Comparison of ENCODE assay signal across 7 cellular contexts in the genomic region with DNA sequence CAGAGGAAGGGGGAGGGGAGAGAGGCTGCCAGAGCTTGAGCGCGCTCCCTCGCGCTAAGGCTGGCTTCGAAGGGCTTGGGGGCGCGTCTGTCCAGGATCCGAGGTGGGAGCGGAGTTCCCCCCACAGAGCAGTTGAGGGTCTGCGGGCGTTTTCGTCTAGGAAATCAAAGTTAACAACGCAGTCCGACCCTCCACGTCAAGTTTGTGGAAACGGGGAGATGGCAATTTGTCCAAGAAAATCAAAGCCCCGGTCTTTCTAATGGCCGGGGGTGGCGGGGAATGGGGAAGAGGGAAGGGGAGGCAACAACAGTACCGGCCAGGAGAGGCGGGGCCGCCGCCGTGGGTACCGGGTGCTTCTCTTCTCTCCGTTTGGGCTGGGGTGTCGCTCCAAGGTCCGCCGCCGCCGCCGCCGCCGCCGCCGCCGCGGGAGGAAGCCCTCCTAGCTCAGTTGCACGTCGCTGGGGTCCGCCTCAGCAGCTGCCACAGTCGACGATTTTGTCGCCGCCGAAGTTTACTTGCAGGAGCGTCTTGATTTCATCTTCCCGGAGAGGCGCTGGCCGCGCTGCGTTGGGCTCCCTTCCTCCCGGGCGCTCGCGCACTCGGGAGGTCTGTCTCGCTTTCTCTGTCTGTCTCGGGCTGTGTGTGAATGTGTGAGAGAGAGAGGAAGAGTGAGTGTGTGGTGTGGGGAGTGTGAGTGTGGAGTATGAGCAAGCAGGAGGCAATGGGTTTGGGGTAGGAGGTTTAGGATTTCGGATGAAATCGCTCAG. TPM values are rescaled to one million over a fixed set of nuclear protein-coding genes. Genes with fewer than 3 reads are reported as not detected.
DNase-seq lines count a peak whose midpoint lies in the region; ATAC-seq and TF ChIP-seq lines count a peak whose summit lies in the region.

No MANE protein-coding gene starts in this region.

- H3K79me2 ChIP-seq in H9 (ENCODE audit: insufficient read depth, low read length), result no peaks in the 10 kb centered on the region

- H3K27ac Mint-ChIP-seq in H9 (no peak overlapping the region), WTC11 (no peak overlapping the region)

- peaks cover 61% of the 10 kb centered on the region for H3K27me3 ChIP-seq in H9 (ENCODE audit: insufficient read depth, low read length)

- no peak overlapping the region for H2BK120ac ChIP-seq in H9 (ENCODE audit: low read depth, low read length, poor library complexity, severe bottlenecking)

- H3K27me3 Mint-ChIP-seq in H9 (ENCODE audit: low read depth) (peaks cover 96% of the 10 kb centered on the region), WTC11 (ENCODE audit: low read depth) (peaks cover 97% of the 10 kb centered on the region)

- no peak overlapping the region for H2BK5ac ChIP-seq in H9 (ENCODE audit: insufficient read length, low read length)

- no peak for TF ChIP-seq CTCF in H9 (conservative IDR thresholded peaks at IDR 0.05)
- no peak for TF ChIP-seq CTCF in WTC11 (IDR thresholded peaks at IDR 0.05)

- no peaks in the 10 kb centered on the region for H4K20me1 ChIP-seq in H9 (ENCODE audit: control insufficient read depth, insufficient read depth, insufficient read length)

- H3K9ac ChIP-seq in H9 (ENCODE audit: extremely low read depth, insufficient read length, low read length), result no peak overlapping the region

- H4K5ac ChIP-seq in H9 (ENCODE audit: insufficient read length, low read depth, low read length), result no peak overlapping the region

- H2AK5ac ChIP-seq in H9 (ENCODE audit: insufficient read length, low read length), result no peak overlapping the region

- no peak overlapping the region for H2AFZ ChIP-seq in H9 (ENCODE audit: low read length)

- POLR2A ChIA-PET in WTC11 (lab: Charles Lee), result no interaction called here

- no peak overlapping the region for H2BK20ac ChIP-seq in H9 (ENCODE audit: low read depth, low read length, poor library complexity, severe bottlenecking)

- peak overlapping the region; percentile 67 to 92 for H3K4me3 Mint-ChIP-seq in H9
- peak overlapping the region; percentile 92 for H3K4me3 Mint-ChIP-seq in WTC11

- H3K9me3 Mint-ChIP-seq in H9, result peaks cover 14 to 18% of the 10 kb centered on the region in 2 experiments
- no peaks in the 10 kb centered on the region for H3K9me3 Mint-ChIP-seq in WTC11

- H3K79me1 ChIP-seq in H9 (ENCODE audit: insufficient read depth, low read depth, low read length, poor library complexity, severe bottlenecking), result no peaks in the 10 kb centered on the region

- H3K23ac ChIP-seq in H9 (ENCODE audit: insufficient read length, low read depth, low read length), result no peak overlapping the region

- no peaks in the 10 kb centered on the region for H3K4me1 ChIP-seq in H9 (ENCODE audit: insufficient read depth, low read length)

- H4K8ac ChIP-seq in H9 (replicated peaks; ENCODE audit: insufficient read length, low read depth, low read length), result no peak overlapping the region

- H2BK15ac ChIP-seq in H9 (ENCODE audit: low read depth, low read length), result no peak overlapping the region

- H3K36me3 Mint-ChIP-seq in H9 (ENCODE audit: insufficient read depth in 1 of 3, low read depth in 3 of 3) (peaks cover 0 to 23% (median 11%) of the 10 kb centered on the region in 3 experiments; a peak in 6 of 7 replicates), WTC11 (0 out of 2 replicates have a peak, but pooled peaks cover 6% of the 10 kb centered on the region)

- H3K4me1 Mint-ChIP-seq in H9 (peaks cover 29 to 42% of the 10 kb centered on the region in 2 experiments), WTC11 (peaks cover 30% of the 10 kb centered on the region)

- no CpG with 5 or more reads among the region's 61 CpGs for WGBS in H9 (ENCODE audit: extremely low coverage, insufficient read length, low lambda C conversion rate)

- intact Hi-C loops in left ventricle myocardium superior (cut with micrococcal nuclease), result no loop called here

- H3K9me3 ChIP-seq in H9 (ENCODE audit: control insufficient read depth, low read depth, low read length), result peaks cover 4% of the 10 kb centered on the region

- no peak overlapping the region for H3K27ac ChIP-seq in H9 (ENCODE audit: insufficient read length, low read depth, low read length)
- H3K27ac ChIP-seq in skin epidermis, result no peak overlapping the region

- H3K4me2 ChIP-seq in H9 (ENCODE audit: insufficient read depth, insufficient read length, low read length), result peak overlapping the region; percentile 83

- H3K4me3 ChIP-seq in skin epidermis, result peak overlapping the region; percentile 4 to 34 (median 22)

- peak; percentile 19 for ATAC-seq in WTC11
- peak; percentile 34 for ATAC-seq in left ventricle myocardium superior
- no peak for ATAC-seq in HG02973 (IDR thresholded peaks at IDR 0.05; ENCODE audit: unreplicated experiment)

- H3K4ac ChIP-seq in H9 (ENCODE audit: low read depth, low read length), result no peak overlapping the region

- H3K56ac ChIP-seq in H9 (ENCODE audit: insufficient read length, low read depth, low read length), result no peak overlapping the region

- H3T11ph ChIP-seq in H9 (ENCODE audit: low read length), result no peak overlapping the region

- H3K23me2 ChIP-seq in H9 (ENCODE audit: insufficient read length, low read depth, low read length, poor library complexity, severe bottlenecking), result peaks cover 18% of the 10 kb centered on the region

- no peak overlapping the region for H4K91ac ChIP-seq in H9 (ENCODE audit: insufficient read length, low read depth, low read length)

- CTCF ChIA-PET in WTC11 (lab: Charles Lee), result interaction anchor here (1.3 to 3.3 kb wide), 4 partner anchors 31 to 359 kb away, joined by 5 to 26 read pairs (median 6); no protein-coding TSS in a partner anchor

- no peak overlapping the region for H2BK12ac ChIP-seq in H9 (ENCODE audit: insufficient read length, low read depth, low read length)

- no peak overlapping the region for H3K18ac ChIP-seq in H9 (ENCODE audit: insufficient read length, low read depth, low read length)

- H3K14ac ChIP-seq in H9 (ENCODE audit: insufficient read depth, low read length), result no peak overlapping the region

- DNase-seq in H9 (no peak), WTC11 (ENCODE audit: low spot score) (peak; percentile 20), left ventricle myocardium superior (peak; percentile 24), NCI-H2029 (lab: John Stamatoyannopoulos, UW) (no peak), NCI-H1048 (lab: John Stamatoyannopoulos, UW) (no peak)

TF ChIP-seq in WTC11, 78 proteins besides CTCF, POLR2A, EP300 and RAD21 (continues in another document):
- TF ChIP-seq SP1 (CRISPR knock-in tag; conservative IDR thresholded peaks at IDR 0.05), result no peak
- no peak for TF ChIP-seq OVOL2 (CRISPR knock-in tag; IDR thresholded peaks at IDR 0.05; ENCODE audit: borderline replicate concordance)
- TF ChIP-seq, protein P1, sequence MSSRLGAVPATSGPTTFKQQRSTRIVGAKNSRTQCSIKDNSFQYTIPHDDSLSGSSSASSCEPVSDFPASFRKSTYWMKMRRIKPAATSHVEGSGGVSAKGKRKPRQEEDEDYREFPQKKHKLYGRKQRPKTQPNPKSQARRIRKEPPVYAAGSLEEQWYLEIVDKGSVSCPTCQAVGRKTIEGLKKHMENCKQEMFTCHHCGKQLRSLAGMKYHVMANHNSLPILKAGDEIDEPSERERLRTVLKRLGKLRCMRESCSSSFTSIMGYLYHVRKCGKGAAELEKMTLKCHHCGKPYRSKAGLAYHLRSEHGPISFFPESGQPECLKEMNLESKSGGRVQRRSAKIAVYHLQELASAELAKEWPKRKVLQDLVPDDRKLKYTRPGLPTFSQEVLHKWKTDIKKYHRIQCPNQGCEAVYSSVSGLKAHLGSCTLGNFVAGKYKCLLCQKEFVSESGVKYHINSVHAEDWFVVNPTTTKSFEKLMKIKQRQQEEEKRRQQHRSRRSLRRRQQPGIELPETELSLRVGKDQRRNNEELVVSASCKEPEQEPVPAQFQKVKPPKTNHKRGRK (CRISPR knock-in tag; IDR thresholded peaks at IDR 0.05; ENCODE audit: borderline replicate concordance), result no peak
- TF ChIP-seq ZNF219 (CRISPR knock-in tag; IDR thresholded peaks at IDR 0.05; ENCODE audit: borderline replicate concordance), result no peak
- no peak for TF ChIP-seq MXD4 (CRISPR knock-in tag; IDR thresholded peaks at IDR 0.05; ENCODE audit: borderline replicate concordance)
- TF ChIP-seq CREB1 (CRISPR knock-in tag; IDR thresholded peaks at IDR 0.05), result no peak
- TF ChIP-seq ZNF317 (CRISPR knock-in tag; IDR thresholded peaks at IDR 0.05; ENCODE audit: borderline replicate concordance, low read depth), result no peak
- TF ChIP-seq ZNF138 (CRISPR knock-in tag; conservative IDR thresholded peaks at IDR 0.05), result no peak
- no peak for TF ChIP-seq ETV6 (CRISPR knock-in tag; IDR thresholded peaks at IDR 0.05)
- TF ChIP-seq, protein P2, sequence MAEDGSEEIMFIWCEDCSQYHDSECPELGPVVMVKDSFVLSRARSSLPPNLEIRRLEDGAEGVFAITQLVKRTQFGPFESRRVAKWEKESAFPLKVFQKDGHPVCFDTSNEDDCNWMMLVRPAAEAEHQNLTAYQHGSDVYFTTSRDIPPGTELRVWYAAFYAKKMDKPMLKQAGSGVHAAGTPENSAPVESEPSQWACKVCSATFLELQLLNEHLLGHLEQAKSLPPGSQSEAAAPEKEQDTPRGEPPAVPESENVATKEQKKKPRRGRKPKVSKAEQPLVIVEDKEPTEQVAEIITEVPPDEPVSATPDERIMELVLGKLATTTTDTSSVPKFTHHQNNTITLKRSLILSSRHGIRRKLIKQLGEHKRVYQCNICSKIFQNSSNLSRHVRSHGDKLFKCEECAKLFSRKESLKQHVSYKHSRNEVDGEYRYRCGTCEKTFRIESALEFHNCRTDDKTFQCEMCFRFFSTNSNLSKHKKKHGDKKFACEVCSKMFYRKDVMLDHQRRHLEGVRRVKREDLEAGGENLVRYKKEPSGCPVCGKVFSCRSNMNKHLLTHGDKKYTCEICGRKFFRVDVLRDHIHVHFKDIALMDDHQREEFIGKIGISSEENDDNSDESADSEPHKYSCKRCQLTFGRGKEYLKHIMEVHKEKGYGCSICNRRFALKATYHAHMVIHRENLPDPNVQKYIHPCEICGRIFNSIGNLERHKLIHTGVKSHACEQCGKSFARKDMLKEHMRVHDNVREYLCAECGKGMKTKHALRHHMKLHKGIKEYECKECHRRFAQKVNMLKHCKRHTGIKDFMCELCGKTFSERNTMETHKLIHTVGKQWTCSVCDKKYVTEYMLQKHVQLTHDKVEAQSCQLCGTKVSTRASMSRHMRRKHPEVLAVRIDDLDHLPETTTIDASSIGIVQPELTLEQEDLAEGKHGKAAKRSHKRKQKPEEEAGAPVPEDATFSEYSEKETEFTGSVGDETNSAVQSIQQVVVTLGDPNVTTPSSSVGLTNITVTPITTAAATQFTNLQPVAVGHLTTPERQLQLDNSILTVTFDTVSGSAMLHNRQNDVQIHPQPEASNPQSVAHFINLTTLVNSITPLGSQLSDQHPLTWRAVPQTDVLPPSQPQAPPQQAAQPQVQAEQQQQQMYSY (CRISPR knock-in tag; IDR thresholded peaks at IDR 0.05), result no peak
- TF ChIP-seq GRHL2 (CRISPR knock-in tag; IDR thresholded peaks at IDR 0.05; ENCODE audit: insufficient replicate concordance, severe bottlenecking), result no peak
- no peak for TF ChIP-seq JUN (CRISPR knock-in tag; IDR thresholded peaks at IDR 0.05)

RNA-seq across cellular contexts. Expression of a gene that starts 0.6 kb away (rescaled TPM):
- total RNA-seq in H9 (2021), result 0.83 and 1.2 TPM in 2 replicates
- total RNA-seq in WTC11 (2021), result 1.5 to 2.1 TPM (median 1.8 TPM) in 3 replicates
- 0.84 TPM for total RNA-seq in left ventricle myocardium superior

Comparison
In these comparisons a context has a peak if more than half of its experiments do, and no peak if none do; other contexts are left out.
1. DNase-seq: peak in WTC11 (single experiment) and left ventricle myocardium superior (single experiment); none in H9 (single experiment), NCI-H2029 (single experiment) and NCI-H1048 (single experiment).